ENCODE assay signal across 7 cellular contexts in the genomic region with DNA sequence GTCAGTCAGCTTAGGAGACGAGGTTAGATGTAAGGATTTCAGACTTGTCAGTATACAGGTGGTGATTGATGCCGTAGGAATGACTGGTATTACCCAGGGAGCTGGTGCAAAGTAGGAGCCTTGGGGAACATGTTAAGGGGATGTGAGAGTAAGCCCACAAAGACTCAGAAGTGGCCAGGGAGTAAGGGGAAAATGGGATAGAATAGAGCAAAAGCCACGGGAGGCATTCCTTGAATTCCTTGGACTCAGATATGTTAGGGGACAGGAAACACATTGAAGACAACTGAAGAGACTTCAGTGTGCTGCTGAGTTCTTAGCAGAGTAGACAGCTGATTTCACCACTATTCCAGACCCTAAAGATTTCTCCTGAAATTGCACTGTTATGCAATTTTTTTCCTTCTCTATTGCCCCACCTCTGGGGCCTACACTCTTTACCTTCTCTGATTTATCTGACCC. TPM values are rescaled to one million over a fixed set of nuclear protein-coding genes. Genes with fewer than 3 reads are reported as not detected.
DNase-seq lines count a peak whose midpoint lies in the region; ATAC-seq and TF ChIP-seq lines count a peak whose summit lies in the region.

No MANE protein-coding gene starts in this region.

- no peak overlapping the region for H3K27ac ChIP-seq in PC-3 (ENCODE audit: low read length)
- H3K27ac ChIP-seq in ectodermal cell (ENCODE audit: insufficient read depth, low read depth, low read length, poor library complexity, severe bottlenecking): peak overlapping the region; percentile 78

- no peaks in the 10 kb centered on the region for H4K20me1 ChIP-seq in PC-3 (ENCODE audit: low read length)

- no peaks in the 10 kb centered on the region for H3F3A ChIP-seq in PC-3 (ENCODE audit: low read length, unreplicated experiment)

- H3K4me3 ChIP-seq in GM08714 (ENCODE audit: low read length): peak overlapping the region; percentile 85
- H3K4me3 ChIP-seq in PC-3 (ENCODE audit: low read length): peak overlapping the region; percentile 87
- no peak overlapping the region for H3K4me3 ChIP-seq in ectodermal cell (ENCODE audit: insufficient read depth, low read depth, low read length)

- H2AFZ ChIP-seq in PC-3 (ENCODE audit: low read length): no peak overlapping the region

- peaks cover 34% of the 10 kb centered on the region for H3K36me3 Mint-ChIP-seq in neural crest cell (ENCODE audit: low read depth)

- H3K27ac Mint-ChIP-seq in neural crest cell (ENCODE audit: unreplicated experiment): peak overlapping the region; percentile 99

- H3K9me2 ChIP-seq in PC-3 (replicated peaks; ENCODE audit: low read length): no peaks in the 10 kb centered on the region

- WGBS in ectodermal cell, 2 experiments: 41 to 43% methylated on average over 3 of the region's 3 CpGs

- H3K4me2 ChIP-seq in PC-3 (ENCODE audit: low read length): peak overlapping the region; percentile 98

- no peaks in the 10 kb centered on the region for H3K9me3 ChIP-seq in PC-3 (ENCODE audit: low read length)
- no peaks in the 10 kb centered on the region for H3K9me3 ChIP-seq in ectodermal cell (ENCODE audit: control insufficient read depth, low read length)

- peaks cover 21% of the 10 kb centered on the region for H3K4me1 ChIP-seq in PC-3 (ENCODE audit: insufficient read depth, low read length)
- H3K4me1 ChIP-seq in ectodermal cell (ENCODE audit: control insufficient read depth, insufficient read depth, low read length): peaks cover 9% of the 10 kb centered on the region

- DNase-seq in PC-3: peak; percentile 37
- no peak for DNase-seq in neural crest cell (ENCODE audit: low read depth, low spot score)
- DNase-seq in superior temporal gyrus (ENCODE audit: extremely low spot score): no peak

- intact Hi-C loops in PC-3 (cut with micrococcal nuclease): loop anchor here (2.0 kb wide), 1 partner anchor 70 kb away; no protein-coding TSS in a partner anchor

- POLR2A ChIA-PET in PC-3 (lab: Charles Lee; ENCODE audit: unreplicated experiment): no interaction called here

- peak overlapping the region; percentile 95 for H3K4me3 Mint-ChIP-seq in neural crest cell

- H3K9me3 Mint-ChIP-seq in neural crest cell: no peaks in the 10 kb centered on the region

- no peak for TF ChIP-seq CTCF in PC-3 (conservative IDR thresholded peaks at IDR 0.05; ENCODE audit: low read depth, low read length)
- TF ChIP-seq CTCF in neural crest cell (conservative IDR thresholded peaks at IDR 0.05): no peak

- CTCF ChIA-PET in PC-3 (lab: Charles Lee): no interaction called here

- H3K36me3 ChIP-seq in PC-3 (ENCODE audit: low read depth, low read length) (peaks cover 14% of the 10 kb centered on the region), ectodermal cell (ENCODE audit: control insufficient read depth, insufficient read depth, low read length) (peaks cover 12% of the 10 kb centered on the region)

- H3K79me2 ChIP-seq in PC-3 (ENCODE audit: low read length): no peaks in the 10 kb centered on the region

- H3K4me1 Mint-ChIP-seq in neural crest cell: peaks cover 36% of the 10 kb centered on the region

- no peak for ATAC-seq in PC-3
- ATAC-seq in GM21390 (IDR thresholded peaks at IDR 0.05; ENCODE audit: unreplicated experiment): no peak
- no peak for ATAC-seq in GM19328 (IDR thresholded peaks at IDR 0.05; ENCODE audit: unreplicated experiment)

- no TSS peak for BruUV-seq in PC-3 (replicated peaks; lab: Mats Ljungman, UMichigan)

- peaks cover 6% of the 10 kb centered on the region for H3K27me3 Mint-ChIP-seq in neural crest cell (ENCODE audit: low read depth)

- no peak overlapping the region for H3K9ac ChIP-seq in PC-3 (ENCODE audit: low read length)

- no peaks in the 10 kb centered on the region for H3K27me3 ChIP-seq in PC-3 (ENCODE audit: low read length)
- H3K27me3 ChIP-seq in ectodermal cell (ENCODE audit: control insufficient read depth, insufficient read depth, low read length, poor library complexity, severe bottlenecking): no peaks in the 10 kb centered on the region

RNA-seq across cellular contexts. Expression of a gene that starts 1.2 kb away (rescaled TPM):
- total RNA-seq in PC-3 (2014; rRNA removed) (29.0 and 36.0 TPM in 2 replicates), neural crest cell (419 and 443 TPM in 2 replicates)
- 106 TPM for polyA plus RNA-seq in ectodermal cell (2013, experiment 1 of 4)
- 90.8 TPM for polyA plus RNA-seq in ectodermal cell (2013, experiment 2 of 4)
- polyA plus RNA-seq in ectodermal cell (2013, experiment 3 of 4): 55.1 TPM
- polyA plus RNA-seq in ectodermal cell (2013, experiment 4 of 4): 44.3 TPM

RNA-seq across cellular contexts. Expression of a gene that starts 28.8 kb away (rescaled TPM):
- total RNA-seq in PC-3 (2014; rRNA removed): 253 and 280 TPM in 2 replicates
- 248 TPM for polyA plus RNA-seq in ectodermal cell (2013, experiment 1 of 4)
- polyA plus RNA-seq in ectodermal cell (2013, experiment 2 of 4): 246 TPM
- 178 TPM for polyA plus RNA-seq in ectodermal cell (2013, experiment 3 of 4)
- polyA plus RNA-seq in ectodermal cell (2013, experiment 4 of 4): 196 TPM
- total RNA-seq in neural crest cell: 246 and 248 TPM in 2 replicates

RNA-seq across cellular contexts. Expression of a gene that starts 29.6 kb away (rescaled TPM):
- 123 and 155 TPM in 2 replicates for total RNA-seq in PC-3 (2014; rRNA removed)
- 53.2 TPM for polyA plus RNA-seq in ectodermal cell (2013, experiment 1 of 4)
- polyA plus RNA-seq in ectodermal cell (2013, experiment 2 of 4): 44.8 TPM
- 36.9 TPM for polyA plus RNA-seq in ectodermal cell (2013, experiment 3 of 4)
- 39.4 TPM for polyA plus RNA-seq in ectodermal cell (2013, experiment 4 of 4)
- total RNA-seq in neural crest cell: 53.0 and 56.3 TPM in 2 replicates

RNA-seq across cellular contexts. Expression of a gene that starts 33.3 kb away (rescaled TPM):
- 50.8 and 54.5 TPM in 2 replicates for total RNA-seq in PC-3 (2014; rRNA removed)
- polyA plus RNA-seq in ectodermal cell (2013, experiment 1 of 4): 152 TPM
- 160 TPM for polyA plus RNA-seq in ectodermal cell (2013, experiment 2 of 4)
- polyA plus RNA-seq in ectodermal cell (2013, experiment 3 of 4): 139 TPM
- polyA plus RNA-seq in ectodermal cell (2013, experiment 4 of 4): 153 TPM
- 126 and 128 TPM in 2 replicates for total RNA-seq in neural crest cell

RNA-seq across cellular contexts. Expression of a gene that starts 39.4 kb away (rescaled TPM):
- not detected in 2 replicates for total RNA-seq in PC-3 (2014; rRNA removed)
- not detected for polyA plus RNA-seq in ectodermal cell (2013, experiment 1 of 4)
- 0.23 TPM for polyA plus RNA-seq in ectodermal cell (2013, experiment 2 of 4)
- 0.37 TPM for polyA plus RNA-seq in ectodermal cell (2013, experiment 3 of 4)
- polyA plus RNA-seq in ectodermal cell (2013, experiment 4 of 4): not detected
- 0.49 TPM in 1 of 2 replicates, not detected in the other for total RNA-seq in neural crest cell

Comparison
In these comparisons a context has a peak if more than half of its experiments do, and no peak if none do; other contexts are left out.
1. RNA of a gene that starts 1.2 kb away (total RNA-seq): 419 to 443 TPM in neural crest cell; 29.0 to 36.0 TPM in PC-3; every median in the first group is over 10 times any median in the second.